35 cellular contexts compared by ENCODE assay signal in genomic region chr10:128087146-128087883, GRCh38. TPM values are rescaled to one million over a fixed set of nuclear protein-coding genes. Genes with fewer than 3 reads are reported as not detected.
A peak's percentile ranks its signal among the peaks of the same experiment; 100 is the strongest.
DNase-seq lines count a peak whose midpoint lies in the region; ATAC-seq and TF ChIP-seq lines count a peak whose summit lies in the region.
"Had no signal": no experiment of that assay in that cellular context is flagged by ENCODE, and none has a peak within 500 bp of the region (broad histone marks: within the 10 kb centered on the region; RNA-seq: fewer than 3 reads in every experiment).

No MANE protein-coding gene starts in this region.

- no peaks in the 10 kb centered on the region for H3K27me3 Mint-ChIP-seq in CD4-positive, CD25-positive, alpha-beta regulatory T cell
- H3K27me3 Mint-ChIP-seq in T-helper 17 cell (no peaks in the 10 kb centered on the region), glutamatergic neuron (ENCODE audit: unreplicated experiment) (peaks cover 9% of the 10 kb centered on the region)

- H3K9me3 ChIP-seq in CD4-positive, CD25-positive, alpha-beta regulatory T cell (ENCODE audit: control insufficient read depth in 2 of 2, low read length in 2 of 2), result no peaks in the 10 kb centered on the region
- H3K9me3 ChIP-seq in T-helper 17 cell (ENCODE audit: control insufficient read depth, low read length, poor library complexity, severe bottlenecking), result no peaks in the 10 kb centered on the region
- H3K9me3 ChIP-seq: ascending aorta, colonic mucosa, heart left ventricle, lower lobe of right lung, psoas muscle, sigmoid colon, suprapubic skin, upper lobe of right lung had no signal

- no peak overlapping the region for H3K4me3 ChIP-seq in CD4-positive, CD25-positive, alpha-beta regulatory T cell (ENCODE audit: low read depth, low read length)
- H3K4me3 ChIP-seq: ascending aorta, cardiac muscle cell, colonic mucosa, heart left ventricle, lower lobe of right lung, psoas muscle, sigmoid colon, suprapubic skin, upper lobe of right lung had no signal

- DNase-seq in NCI-H526 (lab: John Stamatoyannopoulos, UW), result peak; percentile 29 to 31
- no peak for DNase-seq in NCI-H526 treated with DMSO at 0.1 percent for 48 hours (lab: John Stamatoyannopoulos, UW)
- peak in 1 of 3 donors; percentile 17 for DNase-seq in CD4-positive, CD25-positive, alpha-beta regulatory T cell
- no peak for DNase-seq in T-helper 17 cell
- no peak for DNase-seq in glutamatergic neuron
- no peak for DNase-seq in glomerular visceral epithelial cell (ENCODE audit: extremely low spot score)
- no peak for DNase-seq in NCI-H2029 treated with DMSO at 0.1 percent for 48 hours (lab: John Stamatoyannopoulos, UW)
- DNase-seq: activated CD4-positive, alpha-beta T cell treated with anti-CD3 and anti-CD28 coated beads for 48 hours; activated gamma-delta T cell treated with Interleukin-2 at 50 U/mL for 16 hours; activated naive CD8-positive, alpha-beta T cell treated with anti-CD3 and anti-CD28 coated beads, Interleukin-2, amount 10 ng/mL, durations not matched to agents 7 days and 5 days; activated T-cell treated with anti-CD3 and anti-CD28 coated beads, Interleukin-2, amount 50 U/mL, for 1 hour; colonic mucosa; effector CD8-positive, alpha-beta T cell; GOT3; heart left ventricle; KG1; lower lobe of right lung; NCI-H1417 treated with DMSO at 0.1 percent for 48 hours; NCI-H2081; NCI-H2227 treated with DMSO at 0.1 percent for 48 hours; psoas muscle; SHP77 treated with DMSO at 0.1 percent for 48 hours; sigmoid colon; stimulated activated CD4-positive, alpha-beta T cell treated with anti-CD3 and anti-CD28 coated beads, Interleukin-4, amount 100 ng/mL, for 4 hours; SW 1271; T-helper 9 cell had no signal

- peak overlapping the region in 2 of 3 donors; percentile 23 to 46 for H3K27ac Mint-ChIP-seq in CD4-positive, CD25-positive, alpha-beta regulatory T cell
- no peak overlapping the region for H3K27ac Mint-ChIP-seq in T-helper 17 cell
- peak overlapping the region; percentile 91 for H3K27ac Mint-ChIP-seq in glutamatergic neuron (ENCODE audit: unreplicated experiment)
- H3K27ac Mint-ChIP-seq: activated naive CD8-positive, alpha-beta T cell treated with anti-CD3 and anti-CD28 coated beads, Interleukin-2, amount 10 ng/mL, durations not matched to agents 7 days and 5 days; nephron had no signal

- H3K4me3 Mint-ChIP-seq in CD4-positive, CD25-positive, alpha-beta regulatory T cell, result no peak overlapping the region
- H3K4me3 Mint-ChIP-seq in T-helper 17 cell (no peak overlapping the region), glutamatergic neuron (ENCODE audit: unreplicated experiment) (peak overlapping the region; percentile 65)
- H3K4me3 Mint-ChIP-seq: activated naive CD8-positive, alpha-beta T cell treated with anti-CD3 and anti-CD28 coated beads, Interleukin-2, amount 10 ng/mL, durations not matched to agents 7 days and 5 days; nephron had no signal

- no peaks in the 10 kb centered on the region for H3K4me1 ChIP-seq in CD4-positive, CD25-positive, alpha-beta regulatory T cell (ENCODE audit: control insufficient read depth, insufficient read depth, low read length, poor library complexity, severe bottlenecking)
- H3K4me1 ChIP-seq: ascending aorta, colonic mucosa, heart left ventricle, lower lobe of right lung, psoas muscle, sigmoid colon, suprapubic skin, upper lobe of right lung had no signal

- ATAC-seq in CD4-positive, CD25-positive, alpha-beta regulatory T cell (ENCODE audit: low read depth in 2 of 2), result no peak
- ATAC-seq in T-helper 17 cell (peak; percentile 33), GM18502 (IDR thresholded peaks at IDR 0.05; ENCODE audit: poor library complexity, unreplicated experiment) (no peak)
- ATAC-seq: psoas muscle had no signal

- H3K4me1 Mint-ChIP-seq in CD4-positive, CD25-positive, alpha-beta regulatory T cell, result peaks cover 0 to 4% (median 1%) of the 10 kb centered on the region in 4 donors
- H3K4me1 Mint-ChIP-seq in T-helper 17 cell (peaks cover 2% of the 10 kb centered on the region), glutamatergic neuron (ENCODE audit: low read depth, unreplicated experiment) (peaks cover 49% of the 10 kb centered on the region)
- H3K4me1 Mint-ChIP-seq: nephron had no signal

- no peaks in the 10 kb centered on the region for H3K27me3 ChIP-seq in CD4-positive, CD25-positive, alpha-beta regulatory T cell (ENCODE audit: control insufficient read depth, insufficient read depth, low read length)
- H3K27me3 ChIP-seq: ascending aorta, cardiac muscle cell, colonic mucosa, sigmoid colon, suprapubic skin, upper lobe of right lung had no signal

- H3K36me3 ChIP-seq in CD4-positive, CD25-positive, alpha-beta regulatory T cell (ENCODE audit: control insufficient read depth, insufficient read depth, low read length), result peaks cover 21% of the 10 kb centered on the region
- H3K36me3 ChIP-seq: ascending aorta, cardiac muscle cell, colonic mucosa, sigmoid colon had no signal

- no peak overlapping the region for H3K27ac ChIP-seq in CD4-positive, CD25-positive, alpha-beta regulatory T cell (ENCODE audit: insufficient read depth, low read length, poor library complexity, severe bottlenecking)
- H3K27ac ChIP-seq: 22Rv1, ascending aorta, C4-2B, cardiac muscle cell, colonic mucosa, heart left ventricle, lower lobe of right lung, psoas muscle, sigmoid colon, suprapubic skin, upper lobe of right lung, VCaP had no signal

- H3K36me3 Mint-ChIP-seq in CD4-positive, CD25-positive, alpha-beta regulatory T cell, result peaks cover 15% of the 10 kb centered on the region
- H3K36me3 Mint-ChIP-seq in T-helper 17 cell (ENCODE audit: low read depth) (no peaks in the 10 kb centered on the region), glutamatergic neuron (ENCODE audit: unreplicated experiment) (no peaks in the 10 kb centered on the region)
- H3K36me3 Mint-ChIP-seq: activated naive CD8-positive, alpha-beta T cell treated with anti-CD3 and anti-CD28 coated beads, Interleukin-2, amount 10 ng/mL, durations not matched to agents 7 days and 5 days had no signal

- TF ChIP-seq CTCF in glutamatergic neuron (IDR thresholded peaks at IDR 0.05; ENCODE audit: partially characterized antibody, unreplicated experiment), result no peak

- no peaks in the 10 kb centered on the region for H3K9me3 Mint-ChIP-seq in CD4-positive, CD25-positive, alpha-beta regulatory T cell
- H3K9me3 Mint-ChIP-seq in glutamatergic neuron (ENCODE audit: unreplicated experiment), result peaks cover 9% of the 10 kb centered on the region
- H3K9me3 Mint-ChIP-seq: activated naive CD8-positive, alpha-beta T cell treated with anti-CD3 and anti-CD28 coated beads, Interleukin-2, amount 10 ng/mL, durations not matched to agents 7 days and 5 days; nephron had no signal

RNA-seq across cellular contexts. Expression of gene MKI67, which starts 38.9 kb away (rescaled TPM):
- total RNA-seq in CD4-positive, CD25-positive, alpha-beta regulatory T cell, result 13.5 TPM
- polyA plus RNA-seq in CD4-positive, CD25-positive, alpha-beta regulatory T cell, result under 1 TPM; 0.06 to 0.98 (median 0.65) TPM
- total RNA-seq in T-helper 17 cell (1 to 10 TPM; 1.3 to 1.8 TPM), glutamatergic neuron (ENCODE audit: unreplicated experiment) (14.7 TPM)

Comparison
In these comparisons a context has a peak if more than half of its experiments do, and no peak if none do; other contexts are left out.
1. DNase-seq: peak in NCI-H526 (2 of 2); none in NCI-H526 treated with DMSO at 0.1 percent for 48 hours (single experiment), T-helper 17 cell (0 of 3), glutamatergic neuron (single experiment), glomerular visceral epithelial cell (single experiment) and NCI-H2029 treated with DMSO at 0.1 percent for 48 hours (single experiment).